Comparison of ENCODE assay signal across 33 cellular contexts in the genomic region with DNA sequence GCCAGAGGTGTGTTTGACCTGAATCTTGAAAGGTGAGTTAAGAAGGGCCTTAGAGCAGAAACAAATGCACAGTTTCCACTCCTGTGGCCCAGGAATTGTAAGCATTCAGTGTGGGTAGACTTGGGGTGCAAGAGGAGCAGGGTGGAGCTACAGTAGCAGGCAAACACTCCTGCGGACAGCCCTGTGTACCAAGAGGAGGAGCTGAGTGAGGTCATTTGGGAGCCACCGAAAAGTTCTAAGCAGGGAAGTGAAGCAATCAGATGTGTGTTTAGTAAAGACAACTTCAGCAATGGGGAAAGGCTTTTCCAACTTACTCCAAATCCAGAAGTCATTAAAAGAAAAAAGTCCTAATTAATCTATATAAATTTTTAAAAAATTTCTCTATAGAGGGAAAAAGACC.
"Had no signal": no experiment of that assay in that cellular context is flagged by ENCODE, and none has a peak within 500 bp of the region (broad histone marks: within the 10 kb centered on the region; RNA-seq: fewer than 3 reads in every experiment).

No MANE protein-coding gene starts in this region.

- H3K9me3 ChIP-seq: adrenal gland, body of pancreas, breast epithelium, Peyer's patch, SJSA1, SK-N-SH had no signal

- H3K27ac Mint-ChIP-seq: activated CD4-positive, alpha-beta memory T cell treated with anti-CD3 and anti-CD28 coated beads for 36 hours; activated CD4-positive, alpha-beta T cell treated with anti-CD3 and anti-CD28 coated beads for 36 hours; activated naive CD4-positive, alpha-beta T cell treated with anti-CD3 and anti-CD28 coated beads for 36 hours; activated naive CD4-positive, alpha-beta T cell treated with anti-CD3 and anti-CD28 coated beads, Interleukin-2, amount 50 U/mL, for 72 hours; activated T-helper 1 cell treated with anti-CD3 and anti-CD28 coated beads, Interleukin-12 subunit alpha, Interleukin-12 subunit beta, Interleukin-2, Interleukin-4 antibody, amounts not matched to agents 30 ng/mL and 10 ng/mL and 1 ng/mL, durations not matched to agents 14 hours and 24 hours and 36 hours; T-helper 1 cell treated with Interleukin-12 subunit alpha and Interleukin-12 subunit beta and Interleukin-4 antibody, amounts not matched to agents 30 μg/mL and 1 μg/mL, for 36 hours; T-helper 2 cell treated with Interferon-gamma antibody and Interleukin-4, amounts not matched to agents 5 μg/mL and 100 μg/mL, for 36 hours had no signal

- H3K4me1 Mint-ChIP-seq: activated CD4-positive, alpha-beta T cell treated with anti-CD3 and anti-CD28 coated beads for 36 hours had no signal

- H3K4me3 Mint-ChIP-seq: activated CD4-positive, alpha-beta memory T cell treated with anti-CD3 and anti-CD28 coated beads for 36 hours; activated CD4-positive, alpha-beta T cell treated with anti-CD3 and anti-CD28 coated beads for 36 hours; activated naive CD4-positive, alpha-beta T cell treated with anti-CD3 and anti-CD28 coated beads for 36 hours; activated T-cell treated with anti-CD3 and anti-CD28 coated beads, Interleukin-2, amount 50 U/mL, for 4 hours; activated T-helper 1 cell treated with anti-CD3 and anti-CD28 coated beads, Interleukin-12 subunit alpha, Interleukin-12 subunit beta, Interleukin-2, Interleukin-4 antibody, amounts not matched to agents 30 ng/mL and 10 ng/mL and 1 ng/mL, durations not matched to agents 14 hours and 24 hours and 36 hours; T-helper 1 cell treated with Interleukin-12 subunit alpha and Interleukin-12 subunit beta and Interleukin-4 antibody, amounts not matched to agents 30 μg/mL and 1 μg/mL, for 36 hours; T-helper 2 cell treated with Interferon-gamma antibody and Interleukin-4, amounts not matched to agents 5 μg/mL and 100 μg/mL, for 36 hours had no signal

- H3K27me3 ChIP-seq: adrenal gland, body of pancreas, breast epithelium, Peyer's patch, SJSA1 had no signal

- H3K36me3 ChIP-seq: adrenal gland, breast epithelium, Peyer's patch had no signal

- H3K36me3 Mint-ChIP-seq: activated CD4-positive, alpha-beta memory T cell treated with anti-CD3 and anti-CD28 coated beads for 36 hours; activated naive CD4-positive, alpha-beta T cell treated with anti-CD3 and anti-CD28 coated beads, Interleukin-2, amount 50 U/mL, for 72 hours had no signal

- H3K9me3 Mint-ChIP-seq: activated CD4-positive, alpha-beta memory T cell treated with anti-CD3 and anti-CD28 coated beads for 36 hours; activated naive CD4-positive, alpha-beta T cell treated with anti-CD3 and anti-CD28 coated beads for 36 hours; activated naive CD4-positive, alpha-beta T cell treated with anti-CD3 and anti-CD28 coated beads, Interleukin-2, amount 50 U/mL, for 72 hours; activated T-cell treated with anti-CD3 and anti-CD28 coated beads, Interleukin-2, amount 50 U/mL, for 4 hours; activated T-helper 1 cell treated with anti-CD3 and anti-CD28 coated beads, Interleukin-12 subunit alpha, Interleukin-12 subunit beta, Interleukin-2, Interleukin-4 antibody, amounts not matched to agents 30 ng/mL and 10 ng/mL and 1 ng/mL, durations not matched to agents 14 hours and 24 hours and 36 hours; T-helper 1 cell treated with Interleukin-12 subunit alpha and Interleukin-12 subunit beta and Interleukin-4 antibody, amounts not matched to agents 30 μg/mL and 1 μg/mL, for 36 hours; T-helper 2 cell treated with Interferon-gamma antibody and Interleukin-4, amounts not matched to agents 5 μg/mL and 100 μg/mL, for 36 hours had no signal

- H3K4me1 ChIP-seq: adrenal gland, body of pancreas, breast epithelium, SJSA1 had no signal

- H3K4me3 ChIP-seq: adrenal gland, body of pancreas, breast epithelium, K562, Peyer's patch, SJSA1 had no signal

- DNase-seq: activated CD4-positive, alpha-beta memory T cell treated with anti-CD3 and anti-CD28 coated beads for 36 hours; activated CD4-positive, alpha-beta T cell treated with anti-CD3 and anti-CD28 coated beads for 36 hours; activated CD4-positive, alpha-beta T cell treated with anti-CD3 and anti-CD28 coated beads, Interleukin-2, amount 50 U/mL, for 1 hour; activated CD8-positive, alpha-beta memory T cell treated with anti-CD3 and anti-CD28 coated beads, Interleukin-2, amount 50 U/mL, for 4 hours; activated gamma-delta T cell treated with Interleukin-2 at 50 U/mL for 16 hours; activated naive CD4-positive, alpha-beta T cell treated with anti-CD3 and anti-CD28 coated beads for 36 hours; activated T-cell treated with anti-CD3 and anti-CD28 coated beads for 4 hours; activated T-cell treated with anti-CD3 and anti-CD28 coated beads, Interleukin-2, amount 50 U/mL, for 4 hours; adrenal gland; body of pancreas; NCI-H1105; NCI-H1436 treated with DMSO at 0.1 percent for 48 hours; NCI-H1694 treated with DMSO at 0.1 percent for 48 hours; NCI-H2029 treated with DMSO at 0.1 percent for 48 hours; NCI-H2107; NCI-H2171; NCI-H510A; NCI-H526; NCI-H748 treated with DMSO at 0.1 percent for 48 hours; NK-92 treated with Interleukin-12 subunit alpha and Interleukin-12 subunit beta, amount 100 ng/mL, for 24 hours; PC-3; Peyer's patch; RPMI8226; SHP77 treated with DMSO at 0.1 percent for 48 hours; SK-N-SH had no signal

- ATAC-seq: activated CD4-positive, alpha-beta T cell treated with anti-CD3 and anti-CD28 coated beads for 36 hours; activated CD4-positive, CD25-positive, alpha-beta regulatory T cell treated with anti-CD3 and anti-CD28 coated beads, Interleukin-2, amount 50 U/mL, for 24 hours; activated naive CD4-positive, alpha-beta T cell treated with anti-CD3 and anti-CD28 coated beads, Interleukin-2, amount 50 U/mL, for 72 hours; activated T-cell treated with anti-CD3 and anti-CD28 coated beads, Interleukin-2, amount 50 U/mL, for 4 hours; body of pancreas; K562; PC-3 had no signal

- H3K27ac ChIP-seq: adrenal gland, body of pancreas, breast epithelium, Peyer's patch, SJSA1 had no signal
